Comparison of ENCODE assay signal across 8 cellular contexts in genomic region chr11:6682936-6683861, GRCh38. TPM values are rescaled to one million over a fixed set of nuclear protein-coding genes. Genes with fewer than 3 reads are reported as not detected.
DNase-seq lines count a peak whose midpoint lies in the region; ATAC-seq, FAIRE-seq and TF ChIP-seq lines count a peak whose summit lies in the region.

MRPL17 (minus strand) TSS chr11:6683340; CDS start chr11:6683296, 44 bp downstream.

- DNase-seq in Calu3 (peak; percentile 97), HUDEP-2 (lab: John Stamatoyannopoulos, UW; ENCODE audit: unreplicated experiment in 76 of 76) (peak; percentile 33 to 99 (median 98)), NOMO-1 treated with dmso at 0.1 percent for 144 hours (lab: John Stamatoyannopoulos, UW; ENCODE audit: unreplicated experiment) (peak; percentile 99), H1 (ENCODE audit: low read depth in 1 of 2, low spot score in 2 of 2) (peak; percentile 97 to 98), memory B cell (ENCODE audit: low spot score in 2 of 2) (peak; percentile 95 to 99)
- peak; percentile 90 to 99 (median 98) for DNase-seq in activated CD8-positive, alpha-beta memory T cell treated with anti-CD3 and anti-CD28 coated beads for 48 hours (ENCODE audit: low read depth in 2 of 3, low spot score in 2 of 3)
- DNase-seq in stimulated activated CD8-positive, alpha-beta memory T cell treated with anti-CD3 and anti-CD28 coated beads, Interleukin-12 subunit alpha, Interleukin-12 subunit beta, amount 100 ng/mL, for 24 hours (ENCODE audit: extremely low read depth), result peak; percentile 94

- H3K4me3 ChIP-seq in H1 (ENCODE audit: extremely low read depth in 1 of 4, insufficient read depth in 2 of 4, low read depth in 3 of 4, low read length in 4 of 4), result peak within 1 kb of the TSS; percentile 90 to 99 (median 98)

- H4K91ac ChIP-seq in H1 (replicated peaks; ENCODE audit: insufficient read length, low read length), result peak within 1 kb of the TSS; percentile 100

- intact Hi-C loops in Calu3 (cut with micrococcal nuclease; ENCODE audit: unreplicated experiment), result loop anchor here (1.0 to 2.0 kb wide), 2 partner anchors 70 to 152 kb away; partner anchors contain the start of gene TAF10

- peak; percentile 82 for FAIRE-seq in H1 (lab: Jason Lieb, UNC)

- H4K5ac ChIP-seq in H1 (ENCODE audit: insufficient read length, low read depth, low read length), result peak within 1 kb of the TSS; percentile 100

- H2BK20ac ChIP-seq in H1 (ENCODE audit: low read length), result no peak within 1 kb of the TSS

- TF ChIP-seq RAD21 in H1 (IDR thresholded peaks at IDR 0.05 in 1 of 2, conservative IDR thresholded peaks at IDR 0.05 in 1 of 2; ENCODE audit: low read depth in 2 of 2, low read length in 2 of 2), result peak; percentile 61 to 64; a peak in 3 of 4 replicates

- H3K4ac ChIP-seq in H1 (replicated peaks; ENCODE audit: insufficient read length, low read depth, low read length), result peak within 1 kb of the TSS; percentile 100

- TF ChIP-seq EP300 in H1 (IDR thresholded peaks at IDR 0.05; ENCODE audit: borderline replicate concordance in 1 of 2, low read depth in 2 of 2, low read length in 2 of 2), result no peak

- H3K56ac ChIP-seq in H1 (replicated peaks; ENCODE audit: insufficient read length, low read depth, low read length), result peak within 1 kb of the TSS; percentile 99

- no peaks in the 10 kb centered on the region for H3K4me1 Mint-ChIP-seq in Calu3 (ENCODE audit: low read depth, unreplicated experiment)
- H3K4me1 Mint-ChIP-seq in memory B cell, result peaks cover 11% of the 10 kb centered on the region

- peak within 1 kb of the TSS; percentile 93 for H2BK5ac ChIP-seq in H1 (ENCODE audit: low read depth, low read length)

- H2BK15ac ChIP-seq in H1 (ENCODE audit: low read length), result peak within 1 kb of the TSS; percentile 24; the same call in 1 of the 2 replicates

- peak; percentile 95 for ATAC-seq in GM21381 (IDR thresholded peaks at IDR 0.05; ENCODE audit: unreplicated experiment)
- ATAC-seq in memory B cell (ENCODE audit: low read depth), result peak; percentile 91

- H3K4me3 Mint-ChIP-seq in Calu3 (ENCODE audit: low read depth, unreplicated experiment) (peak within 1 kb of the TSS; percentile 99), memory B cell (peak within 1 kb of the TSS; percentile 99)

- H3K9me3 ChIP-seq in H1 (ENCODE audit: insufficient read depth in 2 of 2, low read depth in 1 of 2, low read length in 1 of 2), result no peaks in the 10 kb centered on the region

- H3K23me2 ChIP-seq in H1 (ENCODE audit: low read depth, low read length), result peaks cover 6% of the 10 kb centered on the region; the same call in 1 of the 2 replicates

- H3K4me2 ChIP-seq in H1 (ENCODE audit: insufficient read depth in 1 of 2, low read depth in 2 of 2, low read length in 2 of 2), result peak within 1 kb of the TSS; percentile 76 to 95

- peaks cover 2 to 8% (median 5%) of the 10 kb centered on the region in 4 experiments; a peak in 4 of 7 replicates for H3K4me1 ChIP-seq in H1 (replicated peaks in 1 of 4; ENCODE audit: control insufficient read depth in 3 of 4, insufficient read depth in 4 of 4, low read length in 3 of 4)

- H2AK5ac ChIP-seq in H1 (ENCODE audit: low read depth, low read length), result peak within 1 kb of the TSS; percentile 65; the same call in 1 of the 2 replicates

- peak within 1 kb of the TSS; percentile 97 to 99 (median 98) for H3K9ac ChIP-seq in H1 (replicated peaks in 1 of 4; ENCODE audit: extremely low read depth in 1 of 4, low read depth in 3 of 4, low read length in 3 of 4)

- H3K23ac ChIP-seq in H1 (ENCODE audit: insufficient read length), result no peak within 1 kb of the TSS

- H3K27me3 Mint-ChIP-seq in Calu3 (ENCODE audit: unreplicated experiment), result peaks cover 28% of the 10 kb centered on the region
- H3K27me3 Mint-ChIP-seq in memory B cell, result no peaks in the 10 kb centered on the region

- peak within 1 kb of the TSS; percentile 51; the same call in 1 of the 2 replicates for H2BK12ac ChIP-seq in H1 (ENCODE audit: low read depth, low read length)

- peaks cover 9 to 21% (median 14%) of the 10 kb centered on the region in 4 experiments; a peak in 7 of 8 replicates for H3K36me3 ChIP-seq in H1 (ENCODE audit: control insufficient read depth in 2 of 4, insufficient read depth in 4 of 4, low read length in 3 of 4)

- peak; percentile 87 to 98 for TF ChIP-seq POLR2A in H1 (IDR thresholded peaks at IDR 0.05; ENCODE audit: control extremely low read depth in 1 of 2, low read depth in 2 of 2, low read length in 2 of 2)

- peak within 1 kb of the TSS; percentile 99 for H4K8ac ChIP-seq in H1 (ENCODE audit: extremely low read depth, insufficient read depth, low read length)

- WGBS in H1 (ENCODE audit: extremely low coverage in 1 of 2, insufficient coverage in 1 of 2, insufficient read length in 1 of 2, insufficient replicate concordance in 2 of 2, low coverage in 1 of 2, low lambda C conversion rate in 2 of 2, missing lambda C conversion rate in 1 of 2), 2 experiments, result 2% methylated on average over 68 of the region's 70 CpGs; no CpG with 5 or more reads in 1 of the 2 experiments

- POLR2A ChIA-PET in H1 (lab: Charles Lee; ENCODE audit: partially characterized antibody), result interaction anchor here (0.7 to 4.0 kb wide), 20 partner anchors 9 to 363 kb away, joined by 3 to 32 read pairs (median 4); partner anchors contain the start of genes CAVIN3, TAF10 and TPP1

- H3K18ac ChIP-seq in H1 (ENCODE audit: extremely low read depth, low read length), result peak within 1 kb of the TSS; percentile 100

- peak within 1 kb of the TSS; percentile 89; the same call in 1 of the 2 replicates for H2AFZ ChIP-seq in H1 (ENCODE audit: low read length)

- H3K9me3 Mint-ChIP-seq in Calu3 (ENCODE audit: low read depth, unreplicated experiment), result no peaks in the 10 kb centered on the region
- H3K9me3 Mint-ChIP-seq in memory B cell, result no peaks in the 10 kb centered on the region

- peaks cover 0 to 8% of the 10 kb centered on the region in 2 experiments for H4K20me1 ChIP-seq in H1 (replicated peaks in 1 of 2; ENCODE audit: control insufficient read depth in 1 of 2, insufficient read depth in 2 of 2, low read length in 2 of 2)

- BruUV-seq in Calu3 (replicated peaks; lab: Mats Ljungman, UMichigan), result no TSS peak

- TF ChIP-seq CTCF in Calu3 (IDR thresholded peaks at IDR 0.05; ENCODE audit: unreplicated experiment), result peak; percentile 79
- peak; percentile 53 to 82 (median 80) for TF ChIP-seq CTCF in H1 (IDR thresholded peaks at IDR 0.05; ENCODE audit: control extremely low read depth in 1 of 3, insufficient read depth in 1 of 3, low read depth in 1 of 3, low read length in 3 of 3)

- H3K27ac Mint-ChIP-seq in Calu3 (ENCODE audit: unreplicated experiment), result peak within 1 kb of the TSS; percentile 68
- H3K27ac Mint-ChIP-seq in memory B cell, result peak within 1 kb of the TSS; percentile 93

- H3K14ac ChIP-seq in H1 (ENCODE audit: insufficient read length), result no peak within 1 kb of the TSS

- H3K36me3 Mint-ChIP-seq in Calu3 (ENCODE audit: insufficient read depth, unreplicated experiment), result peaks cover 27% of the 10 kb centered on the region
- peaks cover 6% of the 10 kb centered on the region for H3K36me3 Mint-ChIP-seq in memory B cell

- no peaks in the 10 kb centered on the region; a peak in 1 of 7 replicates for H3K27me3 ChIP-seq in H1 (replicated peaks in 1 of 4; ENCODE audit: control insufficient read depth in 3 of 4, extremely low read depth in 1 of 4, insufficient read depth in 3 of 4, low read length in 3 of 4)

- no peak within 1 kb of the TSS for H2BK120ac ChIP-seq in H1 (replicated peaks; ENCODE audit: low read depth, low read length)

- CTCF ChIA-PET in Calu3 (lab: Charles Lee), result interaction anchor here (0.7 to 1.3 kb wide), 10 partner anchors 14 to 304 kb away, joined by 3 to 18 read pairs (median 4); partner anchors contain the start of genes ILK, TAF10 and TPP1
- CTCF ChIA-PET in H1 (lab: Charles Lee; ENCODE audit: partially characterized antibody), result interaction anchor here (0.6 to 5.3 kb wide), 19 partner anchors 8 to 304 kb away, joined by 3 to 22 read pairs (median 4); no protein-coding TSS in a partner anchor

- H3K27ac ChIP-seq in H1 (ENCODE audit: low read depth, low read length), result peak within 1 kb of the TSS; percentile 97

- peaks cover 0 to 21% of the 10 kb centered on the region in 2 experiments; a peak in 3 of 4 replicates for H3K79me2 ChIP-seq in H1 (ENCODE audit: control insufficient read depth in 1 of 2, insufficient read depth in 2 of 2, low read length in 2 of 2)

- no peaks in the 10 kb centered on the region for H3K79me1 ChIP-seq in H1 (ENCODE audit: low read depth, low read length)

TF ChIP-seq in H1, 55 proteins besides CTCF, POLR2A, EP300 and RAD21 (continues in another document):
- no peak for TF ChIP-seq GABPA (IDR thresholded peaks at IDR 0.05; ENCODE audit: borderline replicate concordance, insufficient read depth, low read length)
- peak; percentile 36 for TF ChIP-seq CTBP2 (IDR thresholded peaks at IDR 0.05; ENCODE audit: borderline replicate concordance, insufficient read depth, insufficient read length, low read length)
- TF ChIP-seq CEBPB (IDR thresholded peaks at IDR 0.05; ENCODE audit: low read depth, low read length), result no peak
- no peak for TF ChIP-seq HDAC6 (IDR thresholded peaks at IDR 0.05; ENCODE audit: low read depth, low read length)
- TF ChIP-seq JUN (IDR thresholded peaks at IDR 0.05; ENCODE audit: low read depth, low read length), result no peak
- no peak for TF ChIP-seq RNF2 (IDR thresholded peaks at IDR 0.05; ENCODE audit: borderline replicate concordance, low read depth, low read length, missing control alignments, poor library complexity, severe bottlenecking)
- TF ChIP-seq CBX8 (IDR thresholded peaks at IDR 0.05; ENCODE audit: borderline replicate concordance, low read depth, low read length), result no peak
- peak; percentile 78 for TF ChIP-seq TBP (IDR thresholded peaks at IDR 0.05; ENCODE audit: low read depth, low read length)
- no peak for TF ChIP-seq SIRT6 (IDR thresholded peaks at IDR 0.05; ENCODE audit: low read length)
- TF ChIP-seq SP1 (IDR thresholded peaks at IDR 0.05; ENCODE audit: low read depth, low read length), result 0 out of 2 replicates have a peak, but pooled peaks have one; percentile 20
- TF ChIP-seq BCL11A (IDR thresholded peaks at IDR 0.05; ENCODE audit: low read depth in 2 of 2, low read length in 2 of 2), result no peak

RNA-seq across cellular contexts. Expression of gene MRPL17, which starts in this region (rescaled TPM):
- 78.2 and 84.0 TPM in 2 replicates for total RNA-seq in Calu3 (2022)
- total RNA-seq in H1 (2021; fragmentation: NEBNext Ultra II Directional; extraction: Animal tissue kit (Norgen Biotek cat#: 25700)), result 70.5 and 71.7 TPM in 2 replicates
- polyA plus RNA-seq in H1 (2011; rRNA removed), result 44.5 and 55.7 TPM in 2 replicates
- 59.3 TPM for polyA plus RNA-seq in H1 (2011; cell fraction: cytosol; rRNA removed)
- polyA plus RNA-seq in H1 (2011; cell fraction: nucleus; rRNA removed), result 57.0 TPM
- polyA plus RNA-seq in H1 (2012, experiment 1 of 2), result 57.2 to 113 TPM (median 73.5 TPM) in 4 replicates
- polyA plus RNA-seq in H1 (2012, experiment 2 of 2), result 50.5 TPM
- polyA plus RNA-seq in H1 (2013, experiment 1 of 2), result 67.5 TPM
- polyA plus RNA-seq in H1 (2013, experiment 2 of 2), result 66.5 TPM
- 40.6 and 42.7 TPM in 2 replicates for polyA minus RNA-seq in H1 (2011; rRNA and poly(A)+ RNA removed)
- polyA minus RNA-seq in H1 (2011; cell fraction: cytosol; rRNA and poly(A)+ RNA removed), result 56.7 TPM
- polyA minus RNA-seq in H1 (2011; cell fraction: nucleus; rRNA and poly(A)+ RNA removed), result 53.3 TPM

Comparison
In these comparisons a context has a peak if more than half of its experiments do, and no peak if none do; other contexts are left out.
1. Peak in every context shown above with its lines: DNase-seq, ATAC-seq, H3K4me3 ChIP-seq and H3K27ac ChIP-seq.